Comparison of ENCODE assay signal across 27 cellular contexts in the genomic region with DNA sequence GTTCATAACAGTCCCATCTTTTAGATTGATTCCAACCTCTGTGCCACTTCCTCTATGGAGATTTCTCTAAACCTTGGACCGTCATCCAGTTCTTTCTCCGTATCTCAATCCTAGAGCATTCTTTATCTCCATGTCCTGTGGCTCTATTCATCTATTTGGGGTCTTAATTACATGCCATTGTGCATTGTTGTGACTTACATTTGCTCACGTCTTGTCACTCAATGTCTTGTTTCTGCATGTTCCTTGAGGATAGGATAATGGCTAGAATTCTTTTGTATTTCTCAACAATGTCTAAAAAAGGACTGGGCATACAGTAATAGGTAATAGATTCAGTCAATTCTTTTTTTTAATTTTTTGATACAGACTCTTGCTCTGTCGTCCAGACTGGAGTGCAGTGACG. TPM values are rescaled to one million over a fixed set of nuclear protein-coding genes. Genes with fewer than 3 reads are reported as not detected.
"Had no signal": no experiment of that assay in that cellular context is flagged by ENCODE, and none has a peak within 500 bp of the region (broad histone marks: within the 10 kb centered on the region; RNA-seq: fewer than 3 reads in every experiment).

No MANE protein-coding gene starts in this region.

- DNase-seq: hippocampal formation; kidney; left colon; left lung; lower lobe of right lung; mammary epithelial cell; mesendoderm; naive B cell; ovary; right lobe of liver; stimulated activated CD4-positive, alpha-beta T cell treated with anti-CD3 and anti-CD28 coated beads, Interleukin-1b, Interleukin-23, amount 100 ng/mL, for 48 hours; stimulated activated CD4-positive, alpha-beta T cell treated with anti-CD3 and anti-CD28 coated beads, Interleukin-2, amount 100 ng/mL, for 48 hours; stimulated activated CD4-positive, alpha-beta T cell treated with anti-CD3 and anti-CD28 coated beads, Interleukin-4, amount 100 ng/mL, for 4 hours; stimulated activated CD8-positive, alpha-beta memory T cell treated with anti-CD3 and anti-CD28 coated beads, Interleukin-4, amount 100 ng/mL, for 48 hours; stimulated activated naive CD4-positive, alpha-beta T cell treated with Interleukin-2 at 50 U/mL for 16 hours; stimulated activated naive CD8-positive, alpha-beta T cell treated with anti-CD3 and anti-CD28 coated beads, Interleukin-15, amount 100 ng/mL, for 72 hours; substantia nigra; uterus had no signal

- FAIRE-seq: islet of Langerhans, kidney had no signal

- H3K27me3 Mint-ChIP-seq: stimulated activated memory B cell treated with anti-CD40 and anti-IgM and Interleukin-4, amounts not matched to agents 10 μg/mL and 1 μg/mL and 100 μg/mL, for 72 hours; stimulated activated naive CD8-positive, alpha-beta T cell treated with anti-CD3 and anti-CD28 coated beads, Interleukin-15, amount 100 ng/mL, for 72 hours had no signal

- H3K4me2 ChIP-seq: smooth muscle cell had no signal

- H3K9me3 Mint-ChIP-seq: mesothelial cell of epicardium; naive B cell; stimulated activated memory B cell treated with anti-CD40 and anti-IgM and Interleukin-4, amounts not matched to agents 10 μg/mL and 1 μg/mL and 100 μg/mL, for 72 hours; stimulated activated naive CD8-positive, alpha-beta T cell treated with anti-CD3 and anti-CD28 coated beads, Interleukin-15, amount 100 ng/mL, for 72 hours; type B pancreatic cell had no signal

- H3K4me3 ChIP-seq: left lung, lower lobe of right lung, ovary, right atrium auricular region, right lobe of liver, smooth muscle cell, tibial nerve, uterus had no signal

- ATAC-seq: left colon; left lung; lower lobe of right lung; right lobe of liver; stimulated activated memory B cell treated with anti-CD40 and anti-IgM and Interleukin-4, amounts not matched to agents 10 μg/mL and 1 μg/mL and 100 μg/mL, for 72 hours; stimulated activated naive CD8-positive, alpha-beta T cell treated with anti-CD3 and anti-CD28 coated beads, Interleukin-15, amount 100 ng/mL, for 72 hours had no signal

- H3K4me3 Mint-ChIP-seq: mesothelial cell of epicardium; nephron; stimulated activated memory B cell treated with anti-CD40 and anti-IgM and Interleukin-4, amounts not matched to agents 10 μg/mL and 1 μg/mL and 100 μg/mL, for 72 hours; stimulated activated naive CD8-positive, alpha-beta T cell treated with anti-CD3 and anti-CD28 coated beads, Interleukin-15, amount 100 ng/mL, for 72 hours; type B pancreatic cell had no signal

- H3K4me1 ChIP-seq: right atrium auricular region, right lobe of liver, tibial nerve, uterus had no signal

- H3K27ac ChIP-seq: left lung, lower lobe of right lung, ovary, right atrium auricular region, right lobe of liver, tibial nerve, uterus had no signal

- H3K4me1 Mint-ChIP-seq: nephron had no signal

- H3K27me3 ChIP-seq: left lung, ovary, right atrium auricular region, right lobe of liver, tibial nerve, uterus had no signal

- H3K27ac Mint-ChIP-seq: mesothelial cell of epicardium; naive B cell; nephron; progenitor cell of endocrine pancreas; stimulated activated memory B cell treated with anti-CD40 and anti-IgM and Interleukin-4, amounts not matched to agents 10 μg/mL and 1 μg/mL and 100 μg/mL, for 72 hours; stimulated activated naive CD8-positive, alpha-beta T cell treated with anti-CD3 and anti-CD28 coated beads, Interleukin-15, amount 100 ng/mL, for 72 hours; type B pancreatic cell had no signal

- H3K36me3 Mint-ChIP-seq: mesothelial cell of epicardium; naive B cell; stimulated activated memory B cell treated with anti-CD40 and anti-IgM and Interleukin-4, amounts not matched to agents 10 μg/mL and 1 μg/mL and 100 μg/mL, for 72 hours; type B pancreatic cell had no signal

- H3K9me3 ChIP-seq: left lung, lower lobe of right lung, ovary, right atrium auricular region, right lobe of liver, tibial nerve, uterus had no signal

- H3K36me3 ChIP-seq: left lung, lower lobe of right lung, ovary, right atrium auricular region, right lobe of liver, uterus had no signal

RNA-seq across cellular contexts. Expression of gene SLC16A6, which starts 50.6 kb away (rescaled TPM):
- polyA plus RNA-seq: mammary epithelial cell, smooth muscle cell had no signal
